8 cellular contexts compared by ENCODE assay signal in the genomic region with DNA sequence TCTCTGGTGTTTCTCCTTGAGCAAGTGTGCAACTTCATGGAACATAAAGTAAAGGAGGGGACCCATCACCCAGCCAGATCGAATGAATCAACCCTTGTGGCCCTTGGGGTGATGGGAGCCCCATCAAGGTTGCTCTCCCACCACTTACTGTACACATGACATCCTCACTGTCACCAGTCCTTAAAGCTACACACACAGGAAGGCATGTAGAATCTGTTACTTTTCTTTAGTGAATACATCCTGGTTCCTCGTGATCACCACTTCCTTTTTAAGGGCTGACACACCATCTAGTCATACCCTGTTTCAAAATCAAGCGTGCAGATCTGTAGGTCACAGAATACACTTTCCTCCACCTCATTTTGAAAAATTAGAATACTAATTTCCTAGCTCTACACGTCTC. TPM values are rescaled to one million over a fixed set of nuclear protein-coding genes. Genes with fewer than 3 reads are reported as not detected.
A peak's percentile ranks its signal among the peaks of the same experiment; 100 is the strongest.
DNase-seq lines count a peak whose midpoint lies in the region; ATAC-seq and TF ChIP-seq lines count a peak whose summit lies in the region.

No MANE protein-coding gene starts in this region.

- no peak overlapping the region for H4K8ac ChIP-seq in mesendoderm (ENCODE audit: low read depth, low read length)

- no peaks in the 10 kb centered on the region for H3K79me2 ChIP-seq in mesendoderm (ENCODE audit: control insufficient read depth, insufficient read depth, low read length)

- H3K23ac ChIP-seq in mesendoderm (ENCODE audit: low read length): no peak overlapping the region

- peaks cover 11 to 12% (median 12%) of the 10 kb centered on the region in 3 donors for H3K4me1 Mint-ChIP-seq in T-cell
- H3K4me1 Mint-ChIP-seq in stimulated activated naive CD8-positive, alpha-beta T cell treated with anti-CD3 and anti-CD28 coated beads, Interleukin-15, amount 100 ng/mL, for 72 hours: peaks cover 26% of the 10 kb centered on the region

- no peak overlapping the region for H3K4me2 ChIP-seq in mesendoderm (ENCODE audit: low read length)

- H4K5ac ChIP-seq in mesendoderm (ENCODE audit: low read length): no peak overlapping the region

- no peak for TF ChIP-seq CTCF in fibroblast of villous mesenchyme (IDR thresholded peaks at IDR 0.05; ENCODE audit: insufficient read depth, low read depth, low read length)

- H3K27ac ChIP-seq in mesendoderm (ENCODE audit: low read depth, low read length): no peak overlapping the region

- no peak overlapping the region for H2BK120ac ChIP-seq in mesendoderm (ENCODE audit: low read depth, low read length)

- no peaks in the 10 kb centered on the region for H3K27me3 ChIP-seq in mesendoderm (ENCODE audit: insufficient read depth, low read length, poor library complexity)

- H3K4me3 Mint-ChIP-seq in T-cell: no peak overlapping the region
- peak overlapping the region; percentile 24 to 52 for H3K4me3 Mint-ChIP-seq in stimulated activated naive CD8-positive, alpha-beta T cell treated with anti-CD3 and anti-CD28 coated beads, Interleukin-15, amount 100 ng/mL, for 72 hours

- CTCF ChIA-PET in T-cell (lab: Charles Lee): interaction anchor here in 1 of 2 donors (1.0 kb wide), 1 partner anchor 23 kb away, joined by 3 read pairs; the partner anchor contains the start of gene MPHOSPH6

- peak overlapping the region; percentile 82 to 84 for H3K27ac Mint-ChIP-seq in T-cell
- peak overlapping the region; percentile 51 to 79 for H3K27ac Mint-ChIP-seq in stimulated activated naive CD8-positive, alpha-beta T cell treated with anti-CD3 and anti-CD28 coated beads, Interleukin-15, amount 100 ng/mL, for 72 hours

- no peak overlapping the region for H2AK5ac ChIP-seq in mesendoderm (ENCODE audit: low read length)

- H3K36me3 ChIP-seq in mesendoderm (ENCODE audit: control insufficient read depth, insufficient read depth, low read length): no peaks in the 10 kb centered on the region

- H3K4me3 ChIP-seq in fibroblast of villous mesenchyme (ENCODE audit: low read depth, low read length): no peak overlapping the region
- H3K4me3 ChIP-seq in mesendoderm (ENCODE audit: low read length): no peak overlapping the region

- no peak overlapping the region for H3K9ac ChIP-seq in mesendoderm (ENCODE audit: low read length)

- H3K4me1 ChIP-seq in mesendoderm (ENCODE audit: control insufficient read depth, low read depth, low read length): no peaks in the 10 kb centered on the region

- no peak overlapping the region for H3K4ac ChIP-seq in mesendoderm (ENCODE audit: low read depth, low read length)

- no peak overlapping the region for H3K18ac ChIP-seq in mesendoderm (ENCODE audit: low read length)

- no peak overlapping the region for H2BK15ac ChIP-seq in mesendoderm (replicated peaks; ENCODE audit: low read depth)

- no peaks in the 10 kb centered on the region for H3K36me3 Mint-ChIP-seq in T-cell

- no peak overlapping the region for H3K56ac ChIP-seq in mesendoderm (ENCODE audit: low read length)

- H3K9me3 Mint-ChIP-seq in T-cell: no peaks in the 10 kb centered on the region
- no peaks in the 10 kb centered on the region for H3K9me3 Mint-ChIP-seq in stimulated activated naive CD8-positive, alpha-beta T cell treated with anti-CD3 and anti-CD28 coated beads, Interleukin-15, amount 100 ng/mL, for 72 hours

- WGBS in mesendoderm (ENCODE audit: extremely low coverage, insufficient coverage, low lambda C conversion rate): no CpG with 5 or more reads among the region's 4 CpGs

- peaks cover 0 to 11% of the 10 kb centered on the region in 2 donors for H3K27me3 Mint-ChIP-seq in T-cell
- peaks cover 17% of the 10 kb centered on the region for H3K27me3 Mint-ChIP-seq in stimulated activated naive CD8-positive, alpha-beta T cell treated with anti-CD3 and anti-CD28 coated beads, Interleukin-15, amount 100 ng/mL, for 72 hours

- no peak overlapping the region for H2BK5ac ChIP-seq in mesendoderm (ENCODE audit: low read length)

- ATAC-seq in T-cell (replicated peaks in 1 of 4) (peak; percentile 71 to 95 (median 86)), HG02970 (IDR thresholded peaks at IDR 0.05; ENCODE audit: low FRiP score, unreplicated experiment) (no peak)
- ATAC-seq in stimulated activated naive CD8-positive, alpha-beta T cell treated with anti-CD3 and anti-CD28 coated beads, Interleukin-15, amount 100 ng/mL, for 72 hours: peak; percentile 98

- DNase-seq in activated naive CD4-positive, alpha-beta T cell treated with Interleukin-2 at 50 U/mL for 16 hours: peak; percentile 6
- no peak for DNase-seq in activated naive CD4-positive, alpha-beta T cell (lab: John Stamatoyannopoulos, UW)
- peak in 2 of 34 experiments; percentile 3 to 9 for DNase-seq in T-cell
- peak; percentile 70 for DNase-seq in fibroblast of villous mesenchyme (ENCODE audit: low read depth)
- DNase-seq in stimulated activated naive CD8-positive, alpha-beta T cell treated with anti-CD3 and anti-CD28 coated beads, Interleukin-15, amount 100 ng/mL, for 72 hours: peak; percentile 12 to 33
- DNase-seq in HuH-7.5 (ENCODE audit: low spot score): no peak
- no peak for DNase-seq in mesendoderm

- no peaks in the 10 kb centered on the region for H3K79me1 ChIP-seq in mesendoderm (ENCODE audit: low read length)

- POLR2A ChIA-PET in T-cell (lab: Charles Lee): interaction anchor here in 1 of 2 donors (0.9 kb wide), 1 partner anchor 23 kb away, joined by 9 read pairs; the partner anchor contains the start of gene MPHOSPH6

RNA-seq across cellular contexts. Expression of gene MPHOSPH6, which starts 22.6 kb away (rescaled TPM):
- total RNA-seq in T-cell (10 to 100 TPM; 12.0 to 28.9 (median 19.0) TPM), fibroblast of villous mesenchyme (32.9 and 38.4 TPM in 2 replicates)
- polyA plus RNA-seq in mesendoderm (2013, experiment 1 of 2): 58.1 TPM
- 59.4 TPM for polyA plus RNA-seq in mesendoderm (2013, experiment 2 of 2)

Comparison
In these comparisons a context has a peak if more than half of its experiments do, and no peak if none do; other contexts are left out.
1. DNase-seq: peak in activated naive CD4-positive, alpha-beta T cell treated with Interleukin-2 at 50 U/mL for 16 hours (single experiment), fibroblast of villous mesenchyme (single experiment) and stimulated activated naive CD8-positive, alpha-beta T cell treated with anti-CD3 and anti-CD28 coated beads, Interleukin-15, amount 100 ng/mL, for 72 hours (2 of 2); none in activated naive CD4-positive, alpha-beta T cell (0 of 4), HuH-7.5 (single experiment) and mesendoderm (single experiment).
2. H3K4me3 Mint-ChIP-seq: peak in stimulated activated naive CD8-positive, alpha-beta T cell treated with anti-CD3 and anti-CD28 coated beads, Interleukin-15, amount 100 ng/mL, for 72 hours (2 of 2); none in T-cell (0 of 3).